22 cellular contexts compared by ENCODE assay signal in the genomic region with DNA sequence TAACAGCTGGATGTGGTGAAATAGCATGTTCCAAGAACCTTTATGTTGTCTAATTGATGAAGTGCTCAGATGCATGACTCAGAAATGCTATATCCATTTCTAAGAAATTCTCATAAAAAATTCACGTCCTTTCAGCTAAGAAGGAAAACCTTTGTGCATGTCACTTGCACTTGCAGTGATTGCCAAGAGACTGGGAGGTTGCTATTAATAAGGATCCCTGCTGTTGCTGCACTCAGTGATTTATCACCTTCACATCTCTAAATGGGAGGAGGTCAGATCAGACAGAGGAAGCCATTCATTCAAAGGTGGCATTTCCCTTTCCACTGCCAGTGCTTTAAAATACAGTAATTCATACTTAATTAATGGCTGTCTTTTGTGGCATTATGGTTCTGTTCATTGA.
DNase-seq lines count a peak whose midpoint lies in the region; ATAC-seq, FAIRE-seq and TF ChIP-seq lines count a peak whose summit lies in the region.
"Had no signal": no experiment of that assay in that cellular context is flagged by ENCODE, and none has a peak within 500 bp of the region (broad histone marks: within the 10 kb centered on the region; RNA-seq: fewer than 3 reads in every experiment).

No MANE protein-coding gene starts in this region.

- intact Hi-C loops in MCF 10A (cut with micrococcal nuclease) (no loop called here), breast epithelium (cut with DNase I; ENCODE audit: low total_unique reads) (no loop called here)

- no peak overlapping the region for H3K4me3 ChIP-seq in breast epithelium
- H3K4me3 ChIP-seq: heart left ventricle, spleen, testis had no signal

- no TSS peak for BruUV-seq in MCF 10A (replicated peaks; lab: Mats Ljungman, UMichigan)

- no peaks in the 10 kb centered on the region for H3K9me3 Mint-ChIP-seq in MCF 10A (ENCODE audit: unreplicated experiment)

- no peak overlapping the region for H3K27ac Mint-ChIP-seq in MCF 10A (ENCODE audit: low read depth, unreplicated experiment)
- H3K27ac Mint-ChIP-seq: IgD-negative memory B cell; naive thymus-derived CD4-positive, alpha-beta T cell; progenitor cell of endocrine pancreas had no signal

- no peaks in the 10 kb centered on the region for H3K4me1 Mint-ChIP-seq in MCF 10A (ENCODE audit: insufficient read depth, unreplicated experiment)
- H3K4me1 Mint-ChIP-seq: IgD-negative memory B cell; naive thymus-derived CD4-positive, alpha-beta T cell had no signal

- CTCF ChIA-PET in MCF 10A (lab: Yijun Ruan, JAX) (no interaction called here), GM10248 (lab: Yijun Ruan, JAX) (interaction anchor here (1.3 kb wide), 1 partner anchor 9 kb away, joined by 4 read pairs; no protein-coding TSS in a partner anchor)

- TF ChIP-seq POLR2A in H54 (IDR thresholded peaks at IDR 0.05; ENCODE audit: low read depth, low read length) = no peak
- TF ChIP-seq POLR2A in breast epithelium (IDR thresholded peaks at IDR 0.05) = no peak

- peak; percentile 1 for DNase-seq in H54 (ENCODE audit: insufficient read length, low spot score)
- peak; percentile 94 for DNase-seq in NCI-H1417 treated with DMSO at 0.1 percent for 48 hours (lab: John Stamatoyannopoulos, UW)
- peak; percentile 15 for DNase-seq in SK-N-DZ (ENCODE audit: low spot score)
- DNase-seq in iPS-NIHi11 (ENCODE audit: low spot score) = peak; percentile 22
- no peak for DNase-seq in MCF 10A (ENCODE audit: unreplicated experiment)
- no peak for DNase-seq in breast epithelium (ENCODE audit: low spot score in 2 of 2)
- no peak for DNase-seq in GM10248 (ENCODE audit: extremely low spot score)
- DNase-seq: activated CD4-positive, alpha-beta T cell treated with anti-CD3 and anti-CD28 coated beads, Interleukin-2, amount 50 U/mL, for 1 hour; activated naive CD4-positive, alpha-beta T cell treated with anti-CD3 and anti-CD28 coated beads, Interleukin-2, amount 50 U/mL, for 16 hours; cortex of kidney; GF-D8; heart left ventricle; naive thymus-derived CD4-positive, alpha-beta T cell; NCI-H524 treated with DMSO at 0.1 percent for 48 hours; spleen; testis had no signal

- TF ChIP-seq CTCF in MCF 10A (IDR thresholded peaks at IDR 0.05; ENCODE audit: unreplicated experiment) = no peak
- no peak for TF ChIP-seq CTCF in breast epithelium (IDR thresholded peaks at IDR 0.05)
- TF ChIP-seq CTCF in GM10248 (IDR thresholded peaks at IDR 0.05; ENCODE audit: control extremely low read depth, extremely low read depth, low read depth, missing control alignments) = no peak

- H3K36me3 ChIP-seq in breast epithelium = no peaks in the 10 kb centered on the region
- H3K36me3 ChIP-seq: heart left ventricle, spleen had no signal

- no peak overlapping the region for H3K27ac ChIP-seq in breast epithelium
- H3K27ac ChIP-seq: heart left ventricle, spleen, testis had no signal

- H3K36me3 Mint-ChIP-seq in MCF 10A (ENCODE audit: insufficient read depth, unreplicated experiment) = no peaks in the 10 kb centered on the region
- H3K36me3 Mint-ChIP-seq: IgD-negative memory B cell; naive thymus-derived CD4-positive, alpha-beta T cell had no signal

- H3K4me3 Mint-ChIP-seq in MCF 10A (ENCODE audit: unreplicated experiment) = no peak overlapping the region
- H3K4me3 Mint-ChIP-seq: brain; IgD-negative memory B cell; naive thymus-derived CD4-positive, alpha-beta T cell had no signal

- peak; percentile 98 for FAIRE-seq in H54 (lab: Jason Lieb, UNC)
- FAIRE-seq: GM12892, islet of Langerhans had no signal

- H3K27me3 Mint-ChIP-seq in MCF 10A (ENCODE audit: insufficient read depth, unreplicated experiment) = no peaks in the 10 kb centered on the region
- H3K27me3 Mint-ChIP-seq: brain; IgD-negative memory B cell; naive thymus-derived CD4-positive, alpha-beta T cell had no signal

- H3K4me1 ChIP-seq in breast epithelium = no peaks in the 10 kb centered on the region
- H3K4me1 ChIP-seq: testis had no signal

- ATAC-seq in GM21515 (IDR thresholded peaks at IDR 0.05; ENCODE audit: unreplicated experiment) = no peak
- ATAC-seq: heart left ventricle; naive thymus-derived CD4-positive, alpha-beta T cell had no signal

- no peaks in the 10 kb centered on the region for H3K27me3 ChIP-seq in breast epithelium
- H3K27me3 ChIP-seq: heart left ventricle, spleen, testis had no signal

- POLR2A ChIA-PET in MCF 10A (lab: Yijun Ruan, JAX) = no interaction called here
- POLR2A ChIA-PET in GM10248 (lab: Yijun Ruan, JAX) = no interaction called here

- H3K9me3 ChIP-seq in breast epithelium = no peaks in the 10 kb centered on the region
- H3K9me3 ChIP-seq: testis had no signal

Comparison
In these comparisons a context has a peak if more than half of its experiments do, and no peak if none do; other contexts are left out.
1. DNase-seq: peak in H54 (single experiment), NCI-H1417 treated with DMSO at 0.1 percent for 48 hours (single experiment), SK-N-DZ (single experiment) and iPS-NIHi11 (single experiment); none in MCF 10A (single experiment), breast epithelium (0 of 2) and GM10248 (single experiment).